8 cellular contexts compared by ENCODE assay signal in genomic region chr4:112817933-112818921, GRCh38.
DNase-seq lines count a peak whose midpoint lies in the region; ATAC-seq lines count a peak whose summit lies in the region.

No MANE protein-coding gene starts in this region.

- ATAC-seq in GM18502 (IDR thresholded peaks at IDR 0.05; ENCODE audit: poor library complexity, unreplicated experiment) (peak; percentile 96), HG02798 (IDR thresholded peaks at IDR 0.05; ENCODE audit: poor library complexity, unreplicated experiment) (peak; percentile 90)
- ATAC-seq in effector memory CD8-positive, alpha-beta T cell (replicated peaks) = no peak

- no peaks in the 10 kb centered on the region for H3K36me3 Mint-ChIP-seq in effector memory CD8-positive, alpha-beta T cell (ENCODE audit: insufficient read depth)

- DNase-seq in ACHN (peak; percentile 92), NCI-H146 treated with DMSO at 0.1 percent for 48 hours (lab: John Stamatoyannopoulos, UW; ENCODE audit: unreplicated experiment) (peak; percentile 4), T1000 (lab: John Stamatoyannopoulos, UW) (peak; percentile 80), lung microvascular endothelial cell (ENCODE audit: low read depth in 2 of 2) (peak; percentile 30 to 48)
- DNase-seq in effector memory CD8-positive, alpha-beta T cell = no peak
- DNase-seq in stimulated activated CD8-positive, alpha-beta memory T cell treated with anti-CD3 and anti-CD28 coated beads, Interleukin-7, amount 100 ng/mL, for 48 hours (ENCODE audit: extremely low read depth in 1 of 2, low read depth in 1 of 2) = peak; percentile 10 to 45

- H3K27me3 Mint-ChIP-seq in effector memory CD8-positive, alpha-beta T cell = peaks cover 19 to 34% of the 10 kb centered on the region in 2 donors

- in situ Hi-C loops in ACHN (cut with HindIII; ENCODE audit: low pct_ligation_motif_present, low pct_unique_long_range_greater_than_20kb, low sequenced_read_pairs) = no loop called here

- no peaks in the 10 kb centered on the region for H3K9me3 Mint-ChIP-seq in effector memory CD8-positive, alpha-beta T cell

- peaks cover 6 to 9% of the 10 kb centered on the region in 2 donors for H3K4me1 Mint-ChIP-seq in effector memory CD8-positive, alpha-beta T cell (ENCODE audit: low read depth in 2 of 2)

- peak overlapping the region; percentile 43 to 63 for H3K4me3 Mint-ChIP-seq in effector memory CD8-positive, alpha-beta T cell

- no peak overlapping the region for H3K27ac Mint-ChIP-seq in effector memory CD8-positive, alpha-beta T cell

Comparison
In these comparisons a context has a peak if more than half of its experiments do, and no peak if none do; other contexts are left out.
1. DNase-seq: peak in ACHN (single experiment), NCI-H146 treated with DMSO at 0.1 percent for 48 hours (single experiment), T1000 (single experiment), lung microvascular endothelial cell (2 of 2) and stimulated activated CD8-positive, alpha-beta memory T cell treated with anti-CD3 and anti-CD28 coated beads, Interleukin-7, amount 100 ng/mL, for 48 hours (2 of 2); none in effector memory CD8-positive, alpha-beta T cell (0 of 3).